In genomic region chr19:4379383-4380253, GRCh38 we compare ENCODE assay signal across 9 cellular contexts. TPM values are rescaled to one million over a fixed set of nuclear protein-coding genes. Genes with fewer than 3 reads are reported as not detected.
A peak's percentile ranks its signal among the peaks of the same experiment; 100 is the strongest.
DNase-seq lines count a peak whose midpoint lies in the region; ATAC-seq and TF ChIP-seq lines count a peak whose summit lies in the region.
"Had no signal": no experiment of that assay in that cellular context is flagged by ENCODE, and none has a peak within 500 bp of the region (broad histone marks: within the 10 kb centered on the region; RNA-seq: fewer than 3 reads in every experiment).

No MANE protein-coding gene starts in this region.

- peaks cover 16% of the 10 kb centered on the region for H3K36me3 Mint-ChIP-seq in CD4-positive, alpha-beta T cell (ENCODE audit: low read depth)
- peaks cover 42% of the 10 kb centered on the region for H3K36me3 Mint-ChIP-seq in activated naive CD4-positive, alpha-beta T cell treated with anti-CD3 and anti-CD28 coated beads, Interleukin-2, amount 10 ng/mL, durations not matched to agents 7 days and 5 days

- TF ChIP-seq POLR2A in right lobe of liver (IDR thresholded peaks at IDR 0.05) (no peak), tibial nerve (IDR thresholded peaks at IDR 0.05) (no peak)

- H3K27me3 ChIP-seq in CD4-positive, alpha-beta T cell (ENCODE audit: control insufficient read depth, insufficient read depth, low read length), result no peaks in the 10 kb centered on the region
- H3K27me3 ChIP-seq in right lobe of liver, result no peaks in the 10 kb centered on the region
- no peaks in the 10 kb centered on the region for H3K27me3 ChIP-seq in tibial nerve
- H3K27me3 ChIP-seq in brain microvascular endothelial cell (replicated peaks), result no peaks in the 10 kb centered on the region
- H3K27me3 ChIP-seq: cardiac muscle cell had no signal

- peaks cover 0 to 10% (median 1%) of the 10 kb centered on the region in 4 donors for H3K36me3 ChIP-seq in right lobe of liver
- H3K36me3 ChIP-seq in tibial nerve, result no peaks in the 10 kb centered on the region
- H3K36me3 ChIP-seq in brain microvascular endothelial cell (replicated peaks), result peaks cover 14% of the 10 kb centered on the region
- H3K36me3 ChIP-seq: cardiac muscle cell had no signal

- TF ChIP-seq EP300 in tibial nerve (IDR thresholded peaks at IDR 0.05), result peak in 1 of 2 donors; percentile 64

- peaks cover 51% of the 10 kb centered on the region for H3K4me1 Mint-ChIP-seq in CD4-positive, alpha-beta T cell (ENCODE audit: low read depth)
- peaks cover 76% of the 10 kb centered on the region for H3K4me1 Mint-ChIP-seq in activated naive CD4-positive, alpha-beta T cell treated with anti-CD3 and anti-CD28 coated beads, Interleukin-2, amount 10 ng/mL, durations not matched to agents 7 days and 5 days

- DNase-seq in CD4-positive, alpha-beta T cell, result peak in 2 of 10 experiments; percentile 16
- peak; percentile 64 for DNase-seq in HS-5 (ENCODE audit: low read depth)
- DNase-seq in activated naive CD4-positive, alpha-beta T cell treated with anti-CD3 and anti-CD28 coated beads, Interleukin-2, amount 10 ng/mL, durations not matched to agents 7 days and 5 days, result peak; percentile 47
- peak; percentile 87 to 90 (median 90) for DNase-seq in right lobe of liver
- no peak for DNase-seq in tibial nerve (ENCODE audit: low spot score in 2 of 2)
- DNase-seq in brain microvascular endothelial cell, result no peak

- TF ChIP-seq CTCF in CD4-positive, alpha-beta T cell (IDR thresholded peaks at IDR 0.05), result no peak
- TF ChIP-seq CTCF in right lobe of liver (IDR thresholded peaks at IDR 0.05) (no peak), tibial nerve (IDR thresholded peaks at IDR 0.05) (no peak), brain microvascular endothelial cell (IDR thresholded peaks at IDR 0.05; ENCODE audit: low read depth, low read length, missing control alignments) (no peak)

- H3K4me1 ChIP-seq in right lobe of liver (peaks cover 4 to 31% (median 18%) of the 10 kb centered on the region in 4 donors), tibial nerve (peaks cover 3 to 92% (median 57%) of the 10 kb centered on the region in 4 donors)

- 15% methylated on average over 17 of the region's 20 CpGs for WGBS in right lobe of liver (ENCODE audit: insufficient coverage, low coverage, low lambda C conversion rate, missing lambda C conversion rate)
- 47 to 57% methylated on average over 20 of the region's 20 CpGs for WGBS in tibial nerve, 2 donors

- H3K9me3 Mint-ChIP-seq in CD4-positive, alpha-beta T cell, result no peaks in the 10 kb centered on the region
- H3K9me3 Mint-ChIP-seq in activated naive CD4-positive, alpha-beta T cell treated with anti-CD3 and anti-CD28 coated beads, Interleukin-2, amount 10 ng/mL, durations not matched to agents 7 days and 5 days, result no peaks in the 10 kb centered on the region

- peak; percentile 33 for ATAC-seq in CD4-positive, alpha-beta T cell (ENCODE audit: poor library complexity)
- ATAC-seq in right lobe of liver, result peak; percentile 71 to 90 (median 85)
- no peak for ATAC-seq in HG02885 (IDR thresholded peaks at IDR 0.05; ENCODE audit: poor library complexity, unreplicated experiment)
- ATAC-seq in GM18861 (IDR thresholded peaks at IDR 0.05; ENCODE audit: unreplicated experiment), result no peak

- no peaks in the 10 kb centered on the region for H3K9me3 ChIP-seq in CD4-positive, alpha-beta T cell (ENCODE audit: control insufficient read depth, low read length)
- H3K9me3 ChIP-seq in right lobe of liver (no peaks in the 10 kb centered on the region), tibial nerve (no peaks in the 10 kb centered on the region)

- H3K4me3 ChIP-seq in right lobe of liver (no peak overlapping the region), tibial nerve (peak overlapping the region in 1 of 4 donors; percentile 21), brain microvascular endothelial cell (ENCODE audit: low read depth, low read length) (no peak overlapping the region)
- H3K4me3 ChIP-seq: cardiac muscle cell had no signal

- peak overlapping the region; percentile 71 for H3K27ac ChIP-seq in CD4-positive, alpha-beta T cell (ENCODE audit: low read depth, low read length)
- H3K27ac ChIP-seq in right lobe of liver, result peak overlapping the region in 2 of 3 donors; percentile 21 to 74
- H3K27ac ChIP-seq in tibial nerve, result peak overlapping the region; percentile 70 to 92 (median 78)
- H3K27ac ChIP-seq in brain microvascular endothelial cell, result no peak overlapping the region
- H3K27ac ChIP-seq: cardiac muscle cell had no signal

- in situ Hi-C loops in brain microvascular endothelial cell (cut with HindIII; ENCODE audit: low pct_ligation_motif_present, low sequenced_read_pairs), result no loop called here

- H3K27me3 Mint-ChIP-seq in CD4-positive, alpha-beta T cell, result no peaks in the 10 kb centered on the region
- H3K27me3 Mint-ChIP-seq in activated naive CD4-positive, alpha-beta T cell treated with anti-CD3 and anti-CD28 coated beads, Interleukin-2, amount 10 ng/mL, durations not matched to agents 7 days and 5 days, result no peaks in the 10 kb centered on the region

- CTCF ChIA-PET in CD4-positive, alpha-beta T cell (lab: Charles Lee), result interaction anchor here (1.0 to 4.6 kb wide), 3 partner anchors 9 to 21 kb away, joined by 8 to 31 read pairs (median 20); partner anchors contain the start of gene SH3GL1
- CTCF ChIA-PET in activated naive CD4-positive, alpha-beta T cell treated with anti-CD3 and anti-CD28 coated beads, Interleukin-2, amount 10 ng/mL, durations not matched to agents 7 days and 5 days (lab: Charles Lee), result interaction anchor here (0.7 to 1.4 kb wide), 2 partner anchors 23 to 27 kb away, joined by 3 to 4 read pairs; partner anchors contain the start of gene CHAF1A

- peak overlapping the region; percentile 95 for H3K27ac Mint-ChIP-seq in CD4-positive, alpha-beta T cell
- H3K27ac Mint-ChIP-seq in activated naive CD4-positive, alpha-beta T cell treated with anti-CD3 and anti-CD28 coated beads, Interleukin-2, amount 10 ng/mL, durations not matched to agents 7 days and 5 days, result peak overlapping the region; percentile 94

- intact Hi-C loops in CD4-positive, alpha-beta T cell (cut with DNase I, micrococcal nuclease), result loop anchor here in 1 of 2 experiments (1.0 kb wide), 1 partner anchor 9 kb away; no protein-coding TSS in a partner anchor
- intact Hi-C loops in right lobe of liver (cut with DNase I), result no loop called here

- H3K4me3 Mint-ChIP-seq in CD4-positive, alpha-beta T cell, result peak overlapping the region; percentile 87
- H3K4me3 Mint-ChIP-seq in activated naive CD4-positive, alpha-beta T cell treated with anti-CD3 and anti-CD28 coated beads, Interleukin-2, amount 10 ng/mL, durations not matched to agents 7 days and 5 days, result peak overlapping the region; percentile 78

- POLR2A ChIA-PET in CD4-positive, alpha-beta T cell (lab: Charles Lee), result interaction anchor here (0.8 to 1.8 kb wide), 9 partner anchors 9 to 133 kb away, joined by 3 to 8 read pairs (median 4); partner anchors contain the start of genes CHAF1A, SH3GL1, STAP2 and YJU2

RNA-seq across cellular contexts. Expression of gene SH3GL1, which starts 20.7 kb away (rescaled TPM):
- 10 to 100 TPM; 39.3 to 40.9 TPM for total RNA-seq in CD4-positive, alpha-beta T cell
- 10 to 100 TPM; 22.6 to 47.7 (median 25.2) TPM for total RNA-seq in right lobe of liver
- total RNA-seq in tibial nerve, result 10 to 100 TPM; 35.0 to 64.8 (median 52.9) TPM

RNA-seq across cellular contexts. Expression of gene CHAF1A, which starts 22.8 kb away (rescaled TPM):
- total RNA-seq in CD4-positive, alpha-beta T cell, result 10 to 100 TPM; 27.5 to 27.8 TPM
- 1 to 10 TPM; 3.1 to 9.2 (median 3.5) TPM for total RNA-seq in right lobe of liver
- 10 to 100 TPM in 1 of 4 donors, 1 to 10 TPM in 3; 4.9 to 18.6 (median 8.1) TPM for total RNA-seq in tibial nerve

RNA-seq across cellular contexts. Expression of gene MPND, which starts 36.3 kb away (rescaled TPM):
- total RNA-seq in CD4-positive, alpha-beta T cell, result 10 to 100 TPM; 10.3 to 11.0 TPM
- total RNA-seq in right lobe of liver, result 10 to 100 TPM in 5 of 6 experiments, 1 to 10 TPM in 1; 6.4 to 21.7 (median 19.6) TPM
- total RNA-seq in tibial nerve, result 10 to 100 TPM in 1 of 4 donors, 1 to 10 TPM in 3; 2.2 to 13.2 (median 6.6) TPM

RNA-seq across cellular contexts. Expression of gene STAP2, which starts 41.0 kb away (rescaled TPM):
- total RNA-seq in CD4-positive, alpha-beta T cell, result 1 to 10 TPM; 1.7 to 1.8 TPM
- total RNA-seq in right lobe of liver, result 10 to 100 TPM; 21.4 to 51.5 (median 43.0) TPM
- total RNA-seq in tibial nerve, result 1 to 10 TPM in 3 of 4 donors, not detected in 1; 3.1 to 6.0 (median 4.8) TPM

Comparison
In these comparisons a context has a peak if more than half of its experiments do, and no peak if none do; other contexts are left out.
1. ATAC-seq: peak in CD4-positive, alpha-beta T cell (single experiment) and right lobe of liver (4 of 4); none in HG02885 (single experiment) and GM18861 (single experiment).
2. DNase-seq: peak in HS-5 (single experiment), activated naive CD4-positive, alpha-beta T cell treated with anti-CD3 and anti-CD28 coated beads, Interleukin-2, amount 10 ng/mL, durations not matched to agents 7 days and 5 days (single experiment) and right lobe of liver (3 of 3); none in tibial nerve (0 of 2) and brain microvascular endothelial cell (single experiment).